In the genomic region with DNA sequence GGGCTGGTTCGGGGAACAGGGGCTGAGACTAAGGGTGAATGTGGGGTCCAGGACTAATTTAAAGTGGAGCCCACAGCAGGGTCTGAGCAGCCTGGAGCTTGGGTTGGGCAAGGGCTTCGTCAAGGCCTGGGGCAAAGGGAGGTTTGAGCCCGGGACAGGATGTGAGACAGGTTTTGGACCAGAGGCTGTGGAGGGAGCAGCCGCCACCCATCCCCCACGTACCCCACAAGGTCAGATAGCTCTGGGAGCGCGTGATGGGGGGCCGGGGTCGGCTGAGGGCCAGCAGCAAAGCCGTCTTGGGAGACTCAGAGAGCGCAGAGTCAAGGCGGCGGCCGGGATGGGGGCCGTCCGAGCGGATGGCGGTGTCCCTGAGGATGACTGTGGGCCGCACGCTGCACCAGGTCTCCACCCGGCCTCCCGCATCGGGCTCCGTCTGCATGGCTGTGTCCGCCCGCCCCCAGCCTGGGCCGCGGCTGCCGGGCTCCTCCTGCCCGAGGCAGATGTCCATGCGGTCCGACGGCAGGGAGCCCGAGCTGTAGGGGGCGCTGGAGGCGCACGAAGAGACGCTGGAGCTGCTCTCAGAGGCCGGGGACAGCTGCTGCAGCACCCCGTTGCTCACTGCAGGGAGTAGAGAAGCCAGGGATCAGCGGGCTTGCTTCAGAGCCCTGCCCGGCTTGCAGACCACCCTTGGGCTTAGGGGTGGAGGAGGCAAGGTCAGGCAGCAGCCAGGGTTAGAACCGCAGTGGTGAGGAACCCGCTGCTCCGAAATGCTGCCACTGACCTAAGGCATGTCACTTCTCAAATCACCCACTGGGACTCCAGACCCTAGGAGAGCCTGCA, we compare ENCODE assay signal across 8 cellular contexts. TPM values are rescaled to one million over a fixed set of nuclear protein-coding genes. Genes with fewer than 3 reads are reported as not detected.
DNase-seq lines count a peak whose midpoint lies in the region; ATAC-seq and TF ChIP-seq lines count a peak whose summit lies in the region.

No MANE protein-coding gene starts in this region.

- peak; percentile 91 for DNase-seq in ACHN
- peak; percentile 85 for DNase-seq in GM13977 (ENCODE audit: low spot score)
- peak; percentile 27 for DNase-seq in NCI-H2227 treated with DMSO at 0.1 percent for 48 hours (lab: John Stamatoyannopoulos, UW)
- DNase-seq in activated CD4-positive, alpha-beta T cell treated with anti-CD3 and anti-CD28 coated beads, Interleukin-2, amount 10 ng/mL, durations not matched to agents 24 days and 14 days = peak; percentile 94
- DNase-seq in coronary artery (ENCODE audit: low spot score) = no peak
- peak; percentile 67 for DNase-seq in left lobe of liver (ENCODE audit: low spot score)
- peak; percentile 63 to 70 for DNase-seq in stimulated activated CD4-positive, alpha-beta T cell treated with anti-CD3 and anti-CD28 coated beads, Interleukin-4, amount 100 ng/mL, for 4 hours

- in situ Hi-C loops in ACHN (cut with HindIII; ENCODE audit: low pct_ligation_motif_present, low pct_unique_long_range_greater_than_20kb, low sequenced_read_pairs) = no loop called here
- in situ Hi-C loops in GM13977 (cut with MboI; ENCODE audit: low pct_unique_long_range_greater_than_20kb, low sequenced_read_pairs, unreplicated experiment) = no loop called here

- no peaks in the 10 kb centered on the region for H3K36me3 Mint-ChIP-seq in activated CD4-positive, alpha-beta T cell treated with anti-CD3 and anti-CD28 coated beads, Interleukin-2, amount 10 ng/mL, durations not matched to agents 24 days and 14 days (ENCODE audit: low read depth)

- no peaks in the 10 kb centered on the region for H3K9me3 Mint-ChIP-seq in activated CD4-positive, alpha-beta T cell treated with anti-CD3 and anti-CD28 coated beads, Interleukin-2, amount 10 ng/mL, durations not matched to agents 24 days and 14 days

- no peak overlapping the region for H3K4me3 Mint-ChIP-seq in activated CD4-positive, alpha-beta T cell treated with anti-CD3 and anti-CD28 coated beads, Interleukin-2, amount 10 ng/mL, durations not matched to agents 24 days and 14 days

- peak; percentile 70 for ATAC-seq in left lobe of liver
- no peak for ATAC-seq in GM18868 (IDR thresholded peaks at IDR 0.05; ENCODE audit: unreplicated experiment)

- TF ChIP-seq CTCF in GM13977 (IDR thresholded peaks at IDR 0.05; ENCODE audit: extremely low read depth, insufficient read depth, missing control alignments) (peak; percentile 89), coronary artery (IDR thresholded peaks at IDR 0.05) (peak; percentile 55)

- H3K27ac Mint-ChIP-seq in activated CD4-positive, alpha-beta T cell treated with anti-CD3 and anti-CD28 coated beads, Interleukin-2, amount 10 ng/mL, durations not matched to agents 24 days and 14 days = no peak overlapping the region

- peak overlapping the region; percentile 21 for H3K4me3 ChIP-seq in coronary artery

- H3K4me1 Mint-ChIP-seq in activated CD4-positive, alpha-beta T cell treated with anti-CD3 and anti-CD28 coated beads, Interleukin-2, amount 10 ng/mL, durations not matched to agents 24 days and 14 days = peaks cover 21% of the 10 kb centered on the region

- H3K27me3 Mint-ChIP-seq in activated CD4-positive, alpha-beta T cell treated with anti-CD3 and anti-CD28 coated beads, Interleukin-2, amount 10 ng/mL, durations not matched to agents 24 days and 14 days = peaks cover 41% of the 10 kb centered on the region

- intact Hi-C loops in activated CD4-positive, alpha-beta T cell treated with anti-CD3 and anti-CD28 coated beads, Interleukin-2, amount 10 ng/mL, durations not matched to agents 24 days and 14 days (cut with micrococcal nuclease) = loop anchor here (1.0 kb wide), 1 partner anchor 49 kb away; no protein-coding TSS in a partner anchor

- H3K27ac ChIP-seq in coronary artery = no peak overlapping the region

RNA-seq across cellular contexts. Expression of gene PDZD7, which starts 12.1 kb away (rescaled TPM):
- total RNA-seq in activated CD4-positive, alpha-beta T cell treated with anti-CD3 and anti-CD28 coated beads, Interleukin-2, amount 10 ng/mL, durations not matched to agents 24 days and 14 days = 0.38 and 0.93 TPM in 2 replicates
- total RNA-seq in left lobe of liver = 0.13 TPM

RNA-seq across cellular contexts. Expression of gene SFXN3, which starts 12.2 kb away (rescaled TPM):
- 36.0 and 37.3 TPM in 2 replicates for total RNA-seq in activated CD4-positive, alpha-beta T cell treated with anti-CD3 and anti-CD28 coated beads, Interleukin-2, amount 10 ng/mL, durations not matched to agents 24 days and 14 days
- 5.2 TPM for total RNA-seq in left lobe of liver

RNA-seq across cellular contexts. Expression of gene LZTS2, which starts 19.2 kb away (rescaled TPM):
- 21.8 and 22.7 TPM in 2 replicates for total RNA-seq in activated CD4-positive, alpha-beta T cell treated with anti-CD3 and anti-CD28 coated beads, Interleukin-2, amount 10 ng/mL, durations not matched to agents 24 days and 14 days
- total RNA-seq in left lobe of liver = 11.1 TPM

RNA-seq across cellular contexts. Expression of gene TWNK, which starts 31.5 kb away (rescaled TPM):
- total RNA-seq in activated CD4-positive, alpha-beta T cell treated with anti-CD3 and anti-CD28 coated beads, Interleukin-2, amount 10 ng/mL, durations not matched to agents 24 days and 14 days = 41.1 and 42.1 TPM in 2 replicates
- 3.2 TPM for total RNA-seq in left lobe of liver

RNA-seq across cellular contexts. Expression of gene MRPL43, which starts 31.5 kb away (rescaled TPM):
- 53.4 and 59.5 TPM in 2 replicates for total RNA-seq in activated CD4-positive, alpha-beta T cell treated with anti-CD3 and anti-CD28 coated beads, Interleukin-2, amount 10 ng/mL, durations not matched to agents 24 days and 14 days
- total RNA-seq in left lobe of liver = 43.6 TPM
